Comparison of ENCODE assay signal across 1 cellular context in the genomic region with DNA sequence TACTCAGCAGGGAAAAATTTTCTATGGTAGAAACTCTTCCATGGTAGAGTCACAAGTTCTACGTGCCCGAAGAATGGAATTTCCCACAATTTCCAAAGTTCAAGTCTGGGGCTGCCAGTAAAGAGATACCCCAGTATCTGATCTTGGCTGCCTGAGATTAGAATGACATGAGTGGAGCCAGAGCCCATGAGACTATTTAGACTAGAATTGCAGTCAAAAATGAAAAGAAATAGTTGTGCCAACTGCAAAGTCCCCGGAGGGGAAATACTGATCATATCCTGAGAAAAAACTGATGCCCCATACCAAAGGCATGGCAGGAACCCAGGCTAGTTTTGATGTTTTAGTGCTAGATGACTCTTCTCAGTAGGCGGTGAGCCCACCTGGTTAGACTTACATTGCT.
TF ChIP-seq lines count a peak whose summit lies in the region.

No MANE protein-coding gene starts in this region.

TF ChIP-seq in K562, 482 proteins besides CTCF, POLR2A, EP300 and RAD21 (continues in another document):
- TF ChIP-seq PHF21A (IDR thresholded peaks at IDR 0.05; ENCODE audit: borderline replicate concordance, low read depth) (no peak), RBFOX2 (IDR thresholded peaks at IDR 0.05; ENCODE audit: low read depth, low read length) (no peak), ELF2 (CRISPR knock-in tag; IDR thresholded peaks at IDR 0.05) (no peak), FOS (IDR thresholded peaks at IDR 0.05; ENCODE audit: extremely low read depth, insufficient read length) (no peak), CHCHD3 (CRISPR knock-in tag; IDR thresholded peaks at IDR 0.05) (no peak), HLTF (IDR thresholded peaks at IDR 0.05) (no peak), MTA2 (IDR thresholded peaks at IDR 0.05; ENCODE audit: low read depth) (peak; percentile 24; the same call in 1 of the 2 replicates), TCF3 (CRISPR knock-in tag; IDR thresholded peaks at IDR 0.05) (peak; percentile 64), ZNF778 (CRISPR knock-in tag; IDR thresholded peaks at IDR 0.05) (no peak), CBFB (CRISPR knock-in tag; IDR thresholded peaks at IDR 0.05) (no peak), EZH2 (IDR thresholded peaks at IDR 0.05; ENCODE audit: borderline replicate concordance, low read depth, low read length) (no peak), PCBP2 (IDR thresholded peaks at IDR 0.05; ENCODE audit: low read depth, low read length, poor library complexity, severe bottlenecking) (no peak), CTCFL (IDR thresholded peaks at IDR 0.05; ENCODE audit: borderline replicate concordance, insufficient read depth, low read depth, low read length, poor library complexity, severe bottlenecking) (no peak), BACH1 (tag; IDR thresholded peaks at IDR 0.05) (no peak), ZZZ3 (IDR thresholded peaks at IDR 0.05) (no peak), SMARCE1 (IDR thresholded peaks at IDR 0.05) (peak; percentile 35; the same call in 1 of the 2 replicates), BHLHE40 (IDR thresholded peaks at IDR 0.05; ENCODE audit: low read length) (no peak), CBFA2T2 (conservative IDR thresholded peaks at IDR 0.05) (0 out of 2 replicates have a peak, but pooled peaks have one; percentile 16), BDP1 (IDR thresholded peaks at IDR 0.05; ENCODE audit: insufficient read depth, insufficient read length) (no peak), ZSCAN32 (CRISPR knock-in tag; IDR thresholded peaks at IDR 0.05) (no peak), TAL1 (IDR thresholded peaks at IDR 0.05) (peak; percentile 77), PCBP1 (IDR thresholded peaks at IDR 0.05; ENCODE audit: low read depth, low read length, poor library complexity, severe bottlenecking) (no peak), HMGN3 (IDR thresholded peaks at IDR 0.05; ENCODE audit: borderline replicate concordance, extremely low read depth, insufficient read length, low read depth, low read length) (no peak), ASH1L (IDR thresholded peaks at IDR 0.05; ENCODE audit: borderline replicate concordance, low read depth, partially characterized antibody) (no peak), FOXA3 (CRISPR knock-in tag; conservative IDR thresholded peaks at IDR 0.05 in 1 of 2, IDR thresholded peaks at IDR 0.05 in 1 of 2) (no peak), FIP1L1 (IDR thresholded peaks at IDR 0.05; ENCODE audit: low read depth, low read length, poor library complexity, severe bottlenecking) (no peak)
- TF ChIP-seq, protein P1, sequence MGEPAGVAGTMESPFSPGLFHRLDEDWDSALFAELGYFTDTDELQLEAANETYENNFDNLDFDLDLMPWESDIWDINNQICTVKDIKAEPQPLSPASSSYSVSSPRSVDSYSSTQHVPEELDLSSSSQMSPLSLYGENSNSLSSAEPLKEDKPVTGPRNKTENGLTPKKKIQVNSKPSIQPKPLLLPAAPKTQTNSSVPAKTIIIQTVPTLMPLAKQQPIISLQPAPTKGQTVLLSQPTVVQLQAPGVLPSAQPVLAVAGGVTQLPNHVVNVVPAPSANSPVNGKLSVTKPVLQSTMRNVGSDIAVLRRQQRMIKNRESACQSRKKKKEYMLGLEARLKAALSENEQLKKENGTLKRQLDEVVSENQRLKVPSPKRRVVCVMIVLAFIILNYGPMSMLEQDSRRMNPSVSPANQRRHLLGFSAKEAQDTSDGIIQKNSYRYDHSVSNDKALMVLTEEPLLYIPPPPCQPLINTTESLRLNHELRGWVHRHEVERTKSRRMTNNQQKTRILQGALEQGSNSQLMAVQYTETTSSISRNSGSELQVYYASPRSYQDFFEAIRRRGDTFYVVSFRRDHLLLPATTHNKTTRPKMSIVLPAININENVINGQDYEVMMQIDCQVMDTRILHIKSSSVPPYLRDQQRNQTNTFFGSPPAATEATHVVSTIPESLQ (CRISPR knock-in tag; IDR thresholded peaks at IDR 0.05), result no peak
- TF ChIP-seq, protein P2, sequence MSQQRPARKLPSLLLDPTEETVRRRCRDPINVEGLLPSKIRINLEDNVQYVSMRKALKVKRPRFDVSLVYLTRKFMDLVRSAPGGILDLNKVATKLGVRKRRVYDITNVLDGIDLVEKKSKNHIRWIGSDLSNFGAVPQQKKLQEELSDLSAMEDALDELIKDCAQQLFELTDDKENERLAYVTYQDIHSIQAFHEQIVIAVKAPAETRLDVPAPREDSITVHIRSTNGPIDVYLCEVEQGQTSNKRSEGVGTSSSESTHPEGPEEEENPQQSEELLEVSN (IDR thresholded peaks at IDR 0.05; ENCODE audit: borderline replicate concordance in 1 of 2, extremely low read depth in 1 of 2, insufficient read depth in 1 of 2, insufficient read length in 1 of 2, low read depth in 1 of 2, low read length in 1 of 2, poor library complexity in 1 of 2, severe bottlenecking in 1 of 2), result no peak
- TF ChIP-seq, protein P3, sequence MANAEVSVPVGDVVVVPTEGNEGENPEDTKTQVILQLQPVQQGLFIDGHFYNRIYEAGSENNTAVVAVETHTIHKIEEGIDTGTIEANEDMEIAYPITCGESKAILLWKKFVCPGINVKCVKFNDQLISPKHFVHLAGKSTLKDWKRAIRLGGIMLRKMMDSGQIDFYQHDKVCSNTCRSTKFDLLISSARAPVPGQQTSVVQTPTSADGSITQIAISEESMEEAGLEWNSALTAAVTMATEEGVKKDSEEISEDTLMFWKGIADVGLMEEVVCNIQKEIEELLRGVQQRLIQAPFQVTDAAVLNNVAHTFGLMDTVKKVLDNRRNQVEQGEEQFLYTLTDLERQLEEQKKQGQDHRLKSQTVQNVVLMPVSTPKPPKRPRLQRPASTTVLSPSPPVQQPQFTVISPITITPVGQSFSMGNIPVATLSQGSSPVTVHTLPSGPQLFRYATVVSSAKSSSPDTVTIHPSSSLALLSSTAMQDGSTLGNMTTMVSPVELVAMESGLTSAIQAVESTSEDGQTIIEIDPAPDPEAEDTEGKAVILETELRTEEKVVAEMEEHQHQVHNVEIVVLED (CRISPR knock-in tag; IDR thresholded peaks at IDR 0.05), result no peak
- TF ChIP-seq, protein P4, sequence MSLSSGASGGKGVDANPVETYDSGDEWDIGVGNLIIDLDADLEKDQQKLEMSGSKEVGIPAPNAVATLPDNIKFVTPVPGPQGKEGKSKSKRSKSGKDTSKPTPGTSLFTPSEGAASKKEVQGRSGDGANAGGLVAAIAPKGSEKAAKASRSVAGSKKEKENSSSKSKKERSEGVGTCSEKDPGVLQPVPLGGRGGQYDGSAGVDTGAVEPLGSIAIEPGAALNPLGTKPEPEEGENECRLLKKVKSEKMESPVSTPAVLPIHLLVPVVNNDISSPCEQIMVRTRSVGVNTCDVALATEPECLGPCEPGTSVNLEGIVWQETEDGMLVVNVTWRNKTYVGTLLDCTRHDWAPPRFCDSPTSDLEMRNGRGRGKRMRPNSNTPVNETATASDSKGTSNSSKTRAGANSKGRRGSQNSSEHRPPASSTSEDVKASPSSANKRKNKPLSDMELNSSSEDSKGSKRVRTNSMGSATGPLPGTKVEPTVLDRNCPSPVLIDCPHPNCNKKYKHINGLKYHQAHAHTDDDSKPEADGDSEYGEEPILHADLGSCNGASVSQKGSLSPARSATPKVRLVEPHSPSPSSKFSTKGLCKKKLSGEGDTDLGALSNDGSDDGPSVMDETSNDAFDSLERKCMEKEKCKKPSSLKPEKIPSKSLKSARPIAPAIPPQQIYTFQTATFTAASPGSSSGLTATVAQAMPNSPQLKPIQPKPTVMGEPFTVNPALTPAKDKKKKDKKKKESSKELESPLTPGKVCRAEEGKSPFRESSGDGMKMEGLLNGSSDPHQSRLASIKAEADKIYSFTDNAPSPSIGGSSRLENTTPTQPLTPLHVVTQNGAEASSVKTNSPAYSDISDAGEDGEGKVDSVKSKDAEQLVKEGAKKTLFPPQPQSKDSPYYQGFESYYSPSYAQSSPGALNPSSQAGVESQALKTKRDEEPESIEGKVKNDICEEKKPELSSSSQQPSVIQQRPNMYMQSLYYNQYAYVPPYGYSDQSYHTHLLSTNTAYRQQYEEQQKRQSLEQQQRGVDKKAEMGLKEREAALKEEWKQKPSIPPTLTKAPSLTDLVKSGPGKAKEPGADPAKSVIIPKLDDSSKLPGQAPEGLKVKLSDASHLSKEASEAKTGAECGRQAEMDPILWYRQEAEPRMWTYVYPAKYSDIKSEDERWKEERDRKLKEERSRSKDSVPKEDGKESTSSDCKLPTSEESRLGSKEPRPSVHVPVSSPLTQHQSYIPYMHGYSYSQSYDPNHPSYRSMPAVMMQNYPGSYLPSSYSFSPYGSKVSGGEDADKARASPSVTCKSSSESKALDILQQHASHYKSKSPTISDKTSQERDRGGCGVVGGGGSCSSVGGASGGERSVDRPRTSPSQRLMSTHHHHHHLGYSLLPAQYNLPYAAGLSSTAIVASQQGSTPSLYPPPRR (CRISPR knock-in tag; IDR thresholded peaks at IDR 0.05; ENCODE audit: borderline replicate concordance), result no peak
- TF ChIP-seq, protein P5, sequence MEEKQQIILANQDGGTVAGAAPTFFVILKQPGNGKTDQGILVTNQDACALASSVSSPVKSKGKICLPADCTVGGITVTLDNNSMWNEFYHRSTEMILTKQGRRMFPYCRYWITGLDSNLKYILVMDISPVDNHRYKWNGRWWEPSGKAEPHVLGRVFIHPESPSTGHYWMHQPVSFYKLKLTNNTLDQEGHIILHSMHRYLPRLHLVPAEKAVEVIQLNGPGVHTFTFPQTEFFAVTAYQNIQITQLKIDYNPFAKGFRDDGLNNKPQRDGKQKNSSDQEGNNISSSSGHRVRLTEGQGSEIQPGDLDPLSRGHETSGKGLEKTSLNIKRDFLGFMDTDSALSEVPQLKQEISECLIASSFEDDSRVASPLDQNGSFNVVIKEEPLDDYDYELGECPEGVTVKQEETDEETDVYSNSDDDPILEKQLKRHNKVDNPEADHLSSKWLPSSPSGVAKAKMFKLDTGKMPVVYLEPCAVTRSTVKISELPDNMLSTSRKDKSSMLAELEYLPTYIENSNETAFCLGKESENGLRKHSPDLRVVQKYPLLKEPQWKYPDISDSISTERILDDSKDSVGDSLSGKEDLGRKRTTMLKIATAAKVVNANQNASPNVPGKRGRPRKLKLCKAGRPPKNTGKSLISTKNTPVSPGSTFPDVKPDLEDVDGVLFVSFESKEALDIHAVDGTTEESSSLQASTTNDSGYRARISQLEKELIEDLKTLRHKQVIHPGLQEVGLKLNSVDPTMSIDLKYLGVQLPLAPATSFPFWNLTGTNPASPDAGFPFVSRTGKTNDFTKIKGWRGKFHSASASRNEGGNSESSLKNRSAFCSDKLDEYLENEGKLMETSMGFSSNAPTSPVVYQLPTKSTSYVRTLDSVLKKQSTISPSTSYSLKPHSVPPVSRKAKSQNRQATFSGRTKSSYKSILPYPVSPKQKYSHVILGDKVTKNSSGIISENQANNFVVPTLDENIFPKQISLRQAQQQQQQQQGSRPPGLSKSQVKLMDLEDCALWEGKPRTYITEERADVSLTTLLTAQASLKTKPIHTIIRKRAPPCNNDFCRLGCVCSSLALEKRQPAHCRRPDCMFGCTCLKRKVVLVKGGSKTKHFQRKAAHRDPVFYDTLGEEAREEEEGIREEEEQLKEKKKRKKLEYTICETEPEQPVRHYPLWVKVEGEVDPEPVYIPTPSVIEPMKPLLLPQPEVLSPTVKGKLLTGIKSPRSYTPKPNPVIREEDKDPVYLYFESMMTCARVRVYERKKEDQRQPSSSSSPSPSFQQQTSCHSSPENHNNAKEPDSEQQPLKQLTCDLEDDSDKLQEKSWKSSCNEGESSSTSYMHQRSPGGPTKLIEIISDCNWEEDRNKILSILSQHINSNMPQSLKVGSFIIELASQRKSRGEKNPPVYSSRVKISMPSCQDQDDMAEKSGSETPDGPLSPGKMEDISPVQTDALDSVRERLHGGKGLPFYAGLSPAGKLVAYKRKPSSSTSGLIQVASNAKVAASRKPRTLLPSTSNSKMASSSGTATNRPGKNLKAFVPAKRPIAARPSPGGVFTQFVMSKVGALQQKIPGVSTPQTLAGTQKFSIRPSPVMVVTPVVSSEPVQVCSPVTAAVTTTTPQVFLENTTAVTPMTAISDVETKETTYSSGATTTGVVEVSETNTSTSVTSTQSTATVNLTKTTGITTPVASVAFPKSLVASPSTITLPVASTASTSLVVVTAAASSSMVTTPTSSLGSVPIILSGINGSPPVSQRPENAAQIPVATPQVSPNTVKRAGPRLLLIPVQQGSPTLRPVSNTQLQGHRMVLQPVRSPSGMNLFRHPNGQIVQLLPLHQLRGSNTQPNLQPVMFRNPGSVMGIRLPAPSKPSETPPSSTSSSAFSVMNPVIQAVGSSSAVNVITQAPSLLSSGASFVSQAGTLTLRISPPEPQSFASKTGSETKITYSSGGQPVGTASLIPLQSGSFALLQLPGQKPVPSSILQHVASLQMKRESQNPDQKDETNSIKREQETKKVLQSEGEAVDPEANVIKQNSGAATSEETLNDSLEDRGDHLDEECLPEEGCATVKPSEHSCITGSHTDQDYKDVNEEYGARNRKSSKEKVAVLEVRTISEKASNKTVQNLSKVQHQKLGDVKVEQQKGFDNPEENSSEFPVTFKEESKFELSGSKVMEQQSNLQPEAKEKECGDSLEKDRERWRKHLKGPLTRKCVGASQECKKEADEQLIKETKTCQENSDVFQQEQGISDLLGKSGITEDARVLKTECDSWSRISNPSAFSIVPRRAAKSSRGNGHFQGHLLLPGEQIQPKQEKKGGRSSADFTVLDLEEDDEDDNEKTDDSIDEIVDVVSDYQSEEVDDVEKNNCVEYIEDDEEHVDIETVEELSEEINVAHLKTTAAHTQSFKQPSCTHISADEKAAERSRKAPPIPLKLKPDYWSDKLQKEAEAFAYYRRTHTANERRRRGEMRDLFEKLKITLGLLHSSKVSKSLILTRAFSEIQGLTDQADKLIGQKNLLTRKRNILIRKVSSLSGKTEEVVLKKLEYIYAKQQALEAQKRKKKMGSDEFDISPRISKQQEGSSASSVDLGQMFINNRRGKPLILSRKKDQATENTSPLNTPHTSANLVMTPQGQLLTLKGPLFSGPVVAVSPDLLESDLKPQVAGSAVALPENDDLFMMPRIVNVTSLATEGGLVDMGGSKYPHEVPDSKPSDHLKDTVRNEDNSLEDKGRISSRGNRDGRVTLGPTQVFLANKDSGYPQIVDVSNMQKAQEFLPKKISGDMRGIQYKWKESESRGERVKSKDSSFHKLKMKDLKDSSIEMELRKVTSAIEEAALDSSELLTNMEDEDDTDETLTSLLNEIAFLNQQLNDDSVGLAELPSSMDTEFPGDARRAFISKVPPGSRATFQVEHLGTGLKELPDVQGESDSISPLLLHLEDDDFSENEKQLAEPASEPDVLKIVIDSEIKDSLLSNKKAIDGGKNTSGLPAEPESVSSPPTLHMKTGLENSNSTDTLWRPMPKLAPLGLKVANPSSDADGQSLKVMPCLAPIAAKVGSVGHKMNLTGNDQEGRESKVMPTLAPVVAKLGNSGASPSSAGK (IDR thresholded peaks at IDR 0.05), result no peak
- TF ChIP-seq, protein P6, sequence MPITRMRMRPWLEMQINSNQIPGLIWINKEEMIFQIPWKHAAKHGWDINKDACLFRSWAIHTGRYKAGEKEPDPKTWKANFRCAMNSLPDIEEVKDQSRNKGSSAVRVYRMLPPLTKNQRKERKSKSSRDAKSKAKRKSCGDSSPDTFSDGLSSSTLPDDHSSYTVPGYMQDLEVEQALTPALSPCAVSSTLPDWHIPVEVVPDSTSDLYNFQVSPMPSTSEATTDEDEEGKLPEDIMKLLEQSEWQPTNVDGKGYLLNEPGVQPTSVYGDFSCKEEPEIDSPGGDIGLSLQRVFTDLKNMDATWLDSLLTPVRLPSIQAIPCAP (CRISPR knock-in tag; IDR thresholded peaks at IDR 0.05; ENCODE audit: borderline replicate concordance), result no peak
